9 cellular contexts compared by ENCODE assay signal in genomic region chr10:17499014-17499413, GRCh38. TPM values are rescaled to one million over a fixed set of nuclear protein-coding genes. Genes with fewer than 3 reads are reported as not detected.
"Had no signal": no experiment of that assay in that cellular context is flagged by ENCODE, and none has a peak within 500 bp of the region (broad histone marks: within the 10 kb centered on the region; RNA-seq: fewer than 3 reads in every experiment).

No MANE protein-coding gene starts in this region.

RNA-seq across cellular contexts. Expression of gene ST8SIA6, which starts 44.6 kb away (rescaled TPM):
- total RNA-seq: activated naive CD4-positive, alpha-beta T cell treated with anti-CD3 and anti-CD28 coated beads for 36 hours; activated naive CD8-positive, alpha-beta T cell treated with anti-CD3 and anti-CD28 coated beads for 36 hours; activated T-helper 1 cell treated with anti-CD3 and anti-CD28 coated beads, Interleukin-12 subunit alpha, Interleukin-12 subunit beta, Interleukin-2, Interleukin-4 antibody, amounts not matched to agents 30 ng/mL and 10 ng/mL and 1 ng/mL, durations not matched to agents 14 hours and 24 hours and 36 hours; activated T-helper 2 cell treated with anti-CD3 and anti-CD28 coated beads, Interferon-gamma antibody, Interleukin-2, Interleukin-4, amounts not matched to agents 10 μg/mL and 5 μg/mL and 100 μg/mL, durations not matched to agents 14 hours and 24 hours and 36 hours; ascending aorta; astrocyte; body of pancreas; cardiac muscle cell; chondrocyte had no signal
